ENCODE assay signal across 1 cellular context in genomic region chr11:78336877-78337553, GRCh38.
TF ChIP-seq lines count a peak whose summit lies in the region.

No MANE protein-coding gene starts in this region.

TF ChIP-seq in K562, 482 proteins besides CTCF, POLR2A, EP300 and RAD21 (continued from another document):
- TF ChIP-seq RNF219 (CRISPR knock-in tag; IDR thresholded peaks at IDR 0.05), result no peak
- no peak for TF ChIP-seq ARHGAP35 (IDR thresholded peaks at IDR 0.05; ENCODE audit: partially characterized antibody)
- no peak for TF ChIP-seq DIDO1 (tag; IDR thresholded peaks at IDR 0.05; ENCODE audit: low read depth)
- TF ChIP-seq HMBOX1 (IDR thresholded peaks at IDR 0.05), result peak; percentile 37; the same call in 1 of the 2 replicates
- TF ChIP-seq SRF (CRISPR knock-in tag; IDR thresholded peaks at IDR 0.05), result peak in 1 of 2 experiments; percentile 80; a peak in 1 of 4 replicates
- no peak for TF ChIP-seq ATF1 (CRISPR knock-in tag; IDR thresholded peaks at IDR 0.05)
- TF ChIP-seq ATF1 (tag; IDR thresholded peaks at IDR 0.05), result peak; percentile 39; the same call in 1 of the 2 replicates
- TF ChIP-seq RBM39 (optimal IDR thresholded peaks at IDR 0.05; ENCODE audit: low read depth, low read length), result no peak
- no peak for TF ChIP-seq ZKSCAN1 (IDR thresholded peaks at IDR 0.05; ENCODE audit: low read depth, low read length)
- TF ChIP-seq THRA (IDR thresholded peaks at IDR 0.05), result no peak
- no peak for TF ChIP-seq ZNF41 (CRISPR knock-in tag; conservative IDR thresholded peaks at IDR 0.05)
- TF ChIP-seq POLR2H (tag; IDR thresholded peaks at IDR 0.05; ENCODE audit: low read depth), result peak; percentile 24; the same call in 1 of the 2 replicates
- no peak for TF ChIP-seq SMARCB1 (IDR thresholded peaks at IDR 0.05; ENCODE audit: insufficient read length, low read depth)
- no peak for TF ChIP-seq ZC3H8 (IDR thresholded peaks at IDR 0.05)
- 0 out of 2 replicates have a peak, but pooled peaks have one; percentile 14 for TF ChIP-seq CEBPB (tag; IDR thresholded peaks at IDR 0.05)
- TF ChIP-seq ELF1 (tag; IDR thresholded peaks at IDR 0.05), result no peak
- TF ChIP-seq SIN3B (IDR thresholded peaks at IDR 0.05; ENCODE audit: low read depth), result no peak
- peak; percentile 38; the same call in 1 of the 2 replicates for TF ChIP-seq VEZF1 (CRISPR knock-in tag; IDR thresholded peaks at IDR 0.05)
- TF ChIP-seq E2F5 (CRISPR knock-in tag; IDR thresholded peaks at IDR 0.05), result no peak
- no peak for TF ChIP-seq SMARCA5 (IDR thresholded peaks at IDR 0.05)
- TF ChIP-seq MTF1 (CRISPR knock-in tag; IDR thresholded peaks at IDR 0.05; ENCODE audit: borderline replicate concordance), result no peak
- TF ChIP-seq ZNF274 (IDR thresholded peaks at IDR 0.05; ENCODE audit: borderline replicate concordance, low read depth, low read length), result no peak
- no peak for TF ChIP-seq ELF2 (CRISPR knock-in tag; IDR thresholded peaks at IDR 0.05)
- no peak for TF ChIP-seq OTX1 (CRISPR knock-in tag; IDR thresholded peaks at IDR 0.05)
- 0 out of 4 replicates have a peak, but pooled peaks of 1 of the 2 experiments have one; percentile 13 for TF ChIP-seq RCOR1 (IDR thresholded peaks at IDR 0.05; ENCODE audit: borderline replicate concordance in 1 of 2, low read depth in 2 of 2, low read length in 2 of 2)
- no peak for TF ChIP-seq HSF4 (CRISPR knock-in tag; IDR thresholded peaks at IDR 0.05; ENCODE audit: borderline replicate concordance)
- TF ChIP-seq CXXC5 (CRISPR knock-in tag; IDR thresholded peaks at IDR 0.05), result peak; percentile 30; the same call in 1 of the 2 replicates
- TF ChIP-seq ATF7 (IDR thresholded peaks at IDR 0.05), result peak; percentile 21; the same call in 1 of the 2 replicates
- no peak for TF ChIP-seq CBFB (CRISPR knock-in tag; IDR thresholded peaks at IDR 0.05)
- TF ChIP-seq MEF2A (IDR thresholded peaks at IDR 0.05; ENCODE audit: control insufficient read depth, low read depth, low read length), result no peak
